1 cellular context compared by ENCODE assay signal in genomic region chr14:52042371-52043037, GRCh38.
TF ChIP-seq lines count a peak whose summit lies in the region.

No MANE protein-coding gene starts in this region.

TF ChIP-seq in IMR-90, 13 proteins besides CTCF, POLR2A, EP300 and RAD21:
- TF ChIP-seq MXI1 (IDR thresholded peaks at IDR 0.05; ENCODE audit: borderline replicate concordance, low read depth, low read length) (no peak), CHD1 (IDR thresholded peaks at IDR 0.05; ENCODE audit: low read depth, low read length) (no peak), ELK1 (IDR thresholded peaks at IDR 0.05; ENCODE audit: borderline replicate concordance, low read depth, low read length) (no peak), BHLHE40 (IDR thresholded peaks at IDR 0.05; ENCODE audit: low read depth, low read length) (no peak), SMC3 (IDR thresholded peaks at IDR 0.05; ENCODE audit: low read depth, low read length) (no peak), NFE2L2 (IDR thresholded peaks at IDR 0.05; ENCODE audit: low read depth, low read length) (no peak), MAZ (IDR thresholded peaks at IDR 0.05; ENCODE audit: borderline replicate concordance, low read depth, low read length) (no peak), CEBPB (IDR thresholded peaks at IDR 0.05; ENCODE audit: low read depth, low read length) (no peak), FOS (IDR thresholded peaks at IDR 0.05; ENCODE audit: low read depth, low read length) (no peak), RFX5 (IDR thresholded peaks at IDR 0.05; ENCODE audit: low read depth, low read length) (no peak), MAFK (IDR thresholded peaks at IDR 0.05; ENCODE audit: low read depth, low read length) (no peak), USF2 (IDR thresholded peaks at IDR 0.05; ENCODE audit: low read depth, low read length) (no peak), RCOR1 (IDR thresholded peaks at IDR 0.05; ENCODE audit: insufficient replicate concordance, low read length) (no peak)
